Comparison of ENCODE assay signal across 8 cellular contexts in the genomic region with DNA sequence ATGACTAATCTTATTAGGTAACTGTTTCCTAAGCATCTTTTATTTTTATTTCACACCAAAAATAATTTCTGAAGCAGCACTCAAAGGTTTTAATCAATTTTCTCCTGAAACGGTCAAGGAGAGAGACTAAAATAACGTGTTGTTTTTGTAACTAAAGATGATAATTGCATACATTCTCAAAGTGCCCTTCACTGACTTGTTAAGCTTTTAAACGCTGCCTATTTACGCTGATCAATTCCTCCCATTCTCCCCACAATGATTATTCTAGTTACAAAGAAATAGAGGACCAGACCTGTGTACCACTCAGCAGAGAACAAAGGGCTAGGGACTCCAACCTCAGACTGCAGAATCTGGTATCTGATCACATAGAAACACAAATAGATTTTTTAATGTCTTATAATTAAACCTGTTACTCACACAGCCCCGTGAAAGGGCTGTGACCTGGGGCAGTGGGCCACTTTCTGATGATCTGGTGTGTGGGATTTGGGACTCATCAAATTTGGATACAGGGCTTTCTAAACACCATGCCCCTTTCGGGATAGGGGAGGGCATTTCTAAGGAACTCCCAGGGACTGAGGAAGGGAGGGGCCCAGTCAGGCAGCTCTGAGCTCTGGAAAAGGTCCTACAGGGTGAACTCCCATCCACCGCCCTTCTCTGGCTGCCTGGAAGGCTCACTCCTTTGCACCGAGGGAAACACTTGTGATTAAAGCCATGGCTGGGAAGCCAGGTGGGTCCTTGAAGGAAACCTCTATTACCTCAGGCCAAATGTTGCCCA.
DNase-seq lines count a peak whose midpoint lies in the region; ATAC-seq and TF ChIP-seq lines count a peak whose summit lies in the region.

No MANE protein-coding gene starts in this region.

- CTCF ChIA-PET in CD8-positive, alpha-beta memory T cell (lab: Charles Lee) = interaction anchor here (1.4 to 1.5 kb wide), 2 partner anchors 13 to 229 kb away, joined by 3 to 4 read pairs; no protein-coding TSS in a partner anchor

- no peak overlapping the region for H3K27ac ChIP-seq in CD8-positive, alpha-beta memory T cell (ENCODE audit: low read depth, low read length)
- H3K27ac ChIP-seq in dorsolateral prefrontal cortex (peak overlapping the region in 43 of 59 donors; percentile 5 to 81 (median 52)), spleen (peak overlapping the region in 3 of 8 donors; percentile 7 to 34 (median 23))

- POLR2A ChIA-PET in CD8-positive, alpha-beta memory T cell (lab: Charles Lee) = no interaction called here

- H3K4me1 Mint-ChIP-seq in CD8-positive, alpha-beta memory T cell = peaks cover 15 to 25% (median 23%) of the 10 kb centered on the region in 3 donors
- H3K4me1 Mint-ChIP-seq in natural killer cell = peaks cover 16 to 28% of the 10 kb centered on the region in 2 donors

- H3K4me1 ChIP-seq in CD8-positive, alpha-beta memory T cell (ENCODE audit: insufficient read depth, low read length) = peaks cover 8% of the 10 kb centered on the region
- peaks cover 0 to 40% (median 24%) of the 10 kb centered on the region in 6 donors for H3K4me1 ChIP-seq in spleen

- intact Hi-C loops in dorsolateral prefrontal cortex (cut with DNase I) (loop anchor here in 1 of 2 donors (10.0 kb wide), 1 partner anchor 172 kb away; the partner anchor contains the start of gene FNBP1L), natural killer cell (cut with micrococcal nuclease) (no loop called here), spleen (cut with DNase I; ENCODE audit: low total_unique reads) (no loop called here)

- no peaks in the 10 kb centered on the region for H3K9me3 Mint-ChIP-seq in CD8-positive, alpha-beta memory T cell
- H3K9me3 Mint-ChIP-seq in natural killer cell = no peaks in the 10 kb centered on the region

- no peak overlapping the region for H3K4me3 ChIP-seq in CD8-positive, alpha-beta memory T cell (ENCODE audit: low read length)
- H3K4me3 ChIP-seq in dorsolateral prefrontal cortex = no peak overlapping the region
- no peak overlapping the region for H3K4me3 ChIP-seq in spleen
- H3K4me3 ChIP-seq in foreskin fibroblast (ENCODE audit: low read depth in 1 of 2, low read length in 2 of 2) = no peak overlapping the region

- no peak for DNase-seq in CD8-positive, alpha-beta memory T cell
- DNase-seq in NCI-H2227 (lab: John Stamatoyannopoulos, UW; ENCODE audit: unreplicated experiment) = peak; percentile 70
- no peak for DNase-seq in dorsolateral prefrontal cortex
- DNase-seq in natural killer cell = no peak
- DNase-seq in midbrain (lab: John Stamatoyannopoulos, UW) = no peak
- DNase-seq in spleen = no peak
- no peak for DNase-seq in foreskin fibroblast

- peak overlapping the region in 5 of 8 donors; percentile 45 to 92 (median 53) for H3K27ac Mint-ChIP-seq in CD8-positive, alpha-beta memory T cell
- H3K27ac Mint-ChIP-seq in natural killer cell = no peak overlapping the region

- no peaks in the 10 kb centered on the region for H3K36me3 ChIP-seq in CD8-positive, alpha-beta memory T cell (ENCODE audit: insufficient read depth, low read length)
- H3K36me3 ChIP-seq in spleen = no peaks in the 10 kb centered on the region

- H3K4me3 Mint-ChIP-seq in CD8-positive, alpha-beta memory T cell = no peak overlapping the region
- peak overlapping the region; percentile 28 for H3K4me3 Mint-ChIP-seq in natural killer cell

- TF ChIP-seq POLR2A in spleen (IDR thresholded peaks at IDR 0.05) = no peak

- TF ChIP-seq CTCF in dorsolateral prefrontal cortex (IDR thresholded peaks at IDR 0.05 in 54 of 56, conservative IDR thresholded peaks at IDR 0.05 in 2 of 56; ENCODE audit: low read depth in 1 of 56, partially characterized antibody in 56 of 56) = no peak
- no peak for TF ChIP-seq CTCF in natural killer cell (IDR thresholded peaks at IDR 0.05)
- TF ChIP-seq CTCF in spleen (IDR thresholded peaks at IDR 0.05 in 8 of 11, conservative IDR thresholded peaks at IDR 0.05 in 3 of 11) = no peak
- TF ChIP-seq CTCF in foreskin fibroblast (IDR thresholded peaks at IDR 0.05; ENCODE audit: low read depth, low read length) = no peak

- ATAC-seq in natural killer cell = no peak
- ATAC-seq in GM18502 (IDR thresholded peaks at IDR 0.05; ENCODE audit: poor library complexity, unreplicated experiment) = no peak

- H3K27me3 ChIP-seq in CD8-positive, alpha-beta memory T cell (ENCODE audit: insufficient read depth, low read length, poor library complexity, severe bottlenecking) = no peaks in the 10 kb centered on the region
- no peaks in the 10 kb centered on the region for H3K27me3 ChIP-seq in dorsolateral prefrontal cortex
- H3K27me3 ChIP-seq in spleen (replicated peaks in 1 of 7) = no peaks in the 10 kb centered on the region

- 62 to 82% (median 73%) methylated on average over 8 of the region's 8 CpGs for WGBS in spleen, 5 donors

- no peaks in the 10 kb centered on the region for H3K36me3 Mint-ChIP-seq in CD8-positive, alpha-beta memory T cell
- H3K36me3 Mint-ChIP-seq in natural killer cell = no peaks in the 10 kb centered on the region

- no peaks in the 10 kb centered on the region for H3K9me3 ChIP-seq in CD8-positive, alpha-beta memory T cell (ENCODE audit: low read length)
- no peaks in the 10 kb centered on the region for H3K9me3 ChIP-seq in spleen

- peaks cover 0 to 2% of the 10 kb centered on the region in 2 donors for H3K27me3 Mint-ChIP-seq in CD8-positive, alpha-beta memory T cell
- peaks cover 9 to 10% of the 10 kb centered on the region in 2 donors for H3K27me3 Mint-ChIP-seq in natural killer cell (ENCODE audit: low read depth in 2 of 2)

Comparison
In these comparisons a context has a peak if more than half of its experiments do, and no peak if none do; other contexts are left out.
1. H3K27ac Mint-ChIP-seq: peak in CD8-positive, alpha-beta memory T cell (5 of 8); none in natural killer cell (0 of 2).